13 cellular contexts compared by ENCODE assay signal in the genomic region with DNA sequence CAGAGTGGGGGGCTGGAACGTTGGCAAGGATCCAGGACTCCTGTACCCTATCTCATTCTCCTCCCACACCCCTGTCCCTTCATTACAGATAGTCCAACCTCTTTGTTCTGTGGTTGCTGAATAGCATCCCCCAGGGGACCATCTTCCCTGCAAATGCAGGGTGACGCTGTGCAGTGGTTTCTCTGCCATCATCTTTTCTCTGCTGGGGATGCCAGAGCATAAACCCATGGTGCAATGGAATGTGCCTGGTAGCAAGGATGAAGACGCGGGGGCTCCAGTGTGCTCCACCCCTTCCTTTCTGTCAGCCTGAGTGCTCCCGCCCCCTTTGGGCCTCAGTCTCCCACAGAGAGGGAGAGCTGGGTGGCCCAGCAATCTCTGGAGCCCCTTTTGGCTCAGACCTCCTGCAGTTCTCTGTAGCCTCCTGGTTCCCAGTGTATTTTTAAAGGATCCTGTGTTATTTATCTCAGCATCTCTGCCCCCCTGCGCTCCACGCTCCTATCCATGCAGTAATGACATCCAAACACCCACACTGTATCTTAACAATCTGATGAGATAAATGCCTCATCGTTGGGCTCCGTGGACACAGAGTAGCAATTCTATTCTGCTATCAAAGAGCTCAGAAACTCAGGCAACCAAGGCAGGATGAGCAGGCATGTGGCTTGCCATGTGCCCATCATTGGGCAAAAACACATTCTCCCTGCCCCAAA.
DNase-seq lines count a peak whose midpoint lies in the region; ATAC-seq and TF ChIP-seq lines count a peak whose summit lies in the region.
"Had no signal": no experiment of that assay in that cellular context is flagged by ENCODE, and none has a peak within 500 bp of the region (broad histone marks: within the 10 kb centered on the region; RNA-seq: fewer than 3 reads in every experiment).

No MANE protein-coding gene starts in this region.

- no peak overlapping the region for H3K27ac ChIP-seq in BLaER1 treated with 17β-estradiol and CSF1 and Interleukin-3, amounts not matched to agents 10 nM and 100 nM
- peak overlapping the region in 14 of 21 experiments; percentile 11 to 83 (median 48) for H3K27ac ChIP-seq in skin epidermis
- H3K27ac ChIP-seq: upper lobe of right lung had no signal

- H3K4me2 ChIP-seq in BLaER1 treated with 17β-estradiol and CSF1 and Interleukin-3, amounts not matched to agents 10 nM and 100 nM, result peak overlapping the region in 10 of 11 experiments; percentile 8 to 76 (median 62); a peak in 19 of 22 replicates

- no peak for TF ChIP-seq CTCF in omental fat pad (IDR thresholded peaks at IDR 0.05)

- H3K9me3 ChIP-seq in BLaER1 treated with 17β-estradiol and CSF1 and Interleukin-3, amounts not matched to agents 10 nM and 100 nM (replicated peaks in 1 of 11), result no peaks in the 10 kb centered on the region
- H3K9me3 ChIP-seq: upper lobe of right lung had no signal

- H3K36me3 ChIP-seq in BLaER1 treated with 17β-estradiol and CSF1 and Interleukin-3, amounts not matched to agents 10 nM and 100 nM, result no peaks in the 10 kb centered on the region
- H3K36me3 ChIP-seq: upper lobe of right lung had no signal

- ATAC-seq in omental fat pad (ENCODE audit: low FRiP score) (no peak), GM18502 (IDR thresholded peaks at IDR 0.05; ENCODE audit: poor library complexity, unreplicated experiment) (no peak)

- no peaks in the 10 kb centered on the region for H4K20me1 ChIP-seq in BLaER1 treated with 17β-estradiol and CSF1 and Interleukin-3, amounts not matched to agents 10 nM and 100 nM

- peaks cover 0 to 29% (median 24%) of the 10 kb centered on the region in 10 experiments; a peak in 17 of 20 replicates for H3K4me1 ChIP-seq in BLaER1 treated with 17β-estradiol and CSF1 and Interleukin-3, amounts not matched to agents 10 nM and 100 nM

- H3K9ac ChIP-seq in BLaER1 treated with 17β-estradiol and CSF1 and Interleukin-3, amounts not matched to agents 10 nM and 100 nM, result no peak overlapping the region

- DNase-seq in RPMI7951 (ENCODE audit: low read depth), result peak; percentile 71
- peak; percentile 85 for DNase-seq in fibroblast of peridontal ligament (ENCODE audit: extremely low read depth)
- DNase-seq in stimulated activated CD4-positive, alpha-beta T cell treated with anti-CD3 and anti-CD28 coated beads, Interleukin-2, amount 100 ng/mL, for 24 hours, result no peak
- DNase-seq in omental fat pad (ENCODE audit: low spot score), result no peak
- no peak for DNase-seq in NOMO-1 treated with dmso at 0.1 percent for 144 hours (lab: John Stamatoyannopoulos, UW; ENCODE audit: unreplicated experiment)
- DNase-seq: activated CD4-positive, alpha-beta memory T cell treated with anti-CD3 and anti-CD28 coated beads, Interleukin-2, amount 10 ng/mL, durations not matched to agents 7 days and 5 days; Karpas-422; NCI-H187; NCI-H524 treated with DMSO at 0.1 percent for 48 hours; upper lobe of right lung had no signal

- H3K27me3 ChIP-seq in BLaER1 treated with 17β-estradiol and CSF1 and Interleukin-3, amounts not matched to agents 10 nM and 100 nM, result no peaks in the 10 kb centered on the region
- H3K27me3 ChIP-seq: upper lobe of right lung had no signal

- no peak overlapping the region for H3K4me3 ChIP-seq in BLaER1 treated with 17β-estradiol and CSF1 and Interleukin-3, amounts not matched to agents 10 nM and 100 nM
- H3K4me3 ChIP-seq in skin epidermis, result no peak overlapping the region
- H3K4me3 ChIP-seq: upper lobe of right lung had no signal

Comparison
In these comparisons a context has a peak if more than half of its experiments do, and no peak if none do; other contexts are left out.
1. H3K27ac ChIP-seq: peak in skin epidermis (14 of 21); none in BLaER1 treated with 17β-estradiol and CSF1 and Interleukin-3, amounts not matched to agents 10 nM and 100 nM (0 of 11).
2. DNase-seq: peak in RPMI7951 (single experiment) and fibroblast of peridontal ligament (single experiment); none in stimulated activated CD4-positive, alpha-beta T cell treated with anti-CD3 and anti-CD28 coated beads, Interleukin-2, amount 100 ng/mL, for 24 hours (0 of 2), omental fat pad (single experiment) and NOMO-1 treated with dmso at 0.1 percent for 144 hours (single experiment).